ENCODE assay signal across 7 cellular contexts in the genomic region with DNA sequence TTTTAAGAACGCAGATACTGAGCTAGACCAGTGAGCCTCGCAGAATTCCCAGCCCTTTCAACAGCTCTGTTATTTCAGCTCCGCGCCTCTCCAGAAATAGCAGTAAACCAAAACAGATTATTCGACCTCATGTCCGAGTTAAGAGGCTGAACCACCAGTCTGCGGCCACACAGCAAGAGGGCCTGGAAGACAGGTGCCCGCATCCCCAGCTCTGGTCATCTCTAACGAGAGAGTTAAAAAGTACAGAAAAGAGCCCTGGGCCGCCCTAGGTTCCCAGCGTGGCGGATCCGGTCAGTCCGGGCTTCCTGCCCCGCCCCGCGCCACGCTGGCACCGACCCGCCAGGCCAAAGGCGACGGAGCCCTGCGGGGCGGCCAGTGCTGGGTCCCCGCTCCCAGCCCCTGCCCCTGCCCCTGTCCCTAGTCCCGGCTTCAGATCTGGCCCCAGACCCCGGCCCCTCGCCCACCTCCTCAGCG. TPM values are rescaled to one million over a fixed set of nuclear protein-coding genes. Genes with fewer than 3 reads are reported as not detected.
DNase-seq lines count a peak whose midpoint lies in the region; ATAC-seq, FAIRE-seq and TF ChIP-seq lines count a peak whose summit lies in the region.

No MANE protein-coding gene starts in this region.

- intact Hi-C loops in pancreas (cut with DNase I): no loop called here

- FAIRE-seq in pancreas (lab: Jason Lieb, UNC): no peak

- no peak overlapping the region for H2AFZ ChIP-seq in Loucy (ENCODE audit: low read length)

- H3K4me3 ChIP-seq in HAP-1: peak overlapping the region; percentile 71
- peak overlapping the region; percentile 99 for H3K4me3 ChIP-seq in Loucy (ENCODE audit: low read length, poor library complexity, severe bottlenecking)
- H3K4me3 ChIP-seq in cardiac muscle cell: peak overlapping the region; percentile 81
- peak overlapping the region; percentile 80 to 94 (median 88) for H3K4me3 ChIP-seq in pancreas

- H3K4me1 ChIP-seq in HAP-1: peaks cover 24% of the 10 kb centered on the region
- peaks cover 50% of the 10 kb centered on the region for H3K4me1 ChIP-seq in Loucy (ENCODE audit: insufficient read depth, low read length, poor library complexity, severe bottlenecking)
- H3K4me1 ChIP-seq in cardiac muscle cell (ENCODE audit: low read depth): no peaks in the 10 kb centered on the region
- H3K4me1 ChIP-seq in pancreas: peaks cover 0 to 23% (median 4%) of the 10 kb centered on the region in 3 donors

- peaks cover 48% of the 10 kb centered on the region for H4K20me1 ChIP-seq in Loucy (ENCODE audit: insufficient read depth, low read length, poor library complexity, severe bottlenecking)

- TF ChIP-seq POLR2A in GM10847 (IDR thresholded peaks at IDR 0.05; ENCODE audit: extremely low read depth, insufficient read length): peak; percentile 17

- H3K9me3 ChIP-seq in HAP-1: no peaks in the 10 kb centered on the region
- H3K9me3 ChIP-seq in Loucy (ENCODE audit: insufficient read depth, low read depth, low read length): no peaks in the 10 kb centered on the region
- no peaks in the 10 kb centered on the region for H3K9me3 ChIP-seq in cardiac muscle cell (ENCODE audit: low read depth)
- no peaks in the 10 kb centered on the region for H3K9me3 ChIP-seq in pancreas

- peaks cover 13% of the 10 kb centered on the region; the same call in 1 of the 2 replicates for H3F3A ChIP-seq in Loucy (ENCODE audit: low read depth)

- peak overlapping the region; percentile 99 for H3K9ac ChIP-seq in Loucy (ENCODE audit: low read depth, low read length, poor library complexity, severe bottlenecking)

- TF ChIP-seq CTCF in Loucy (conservative IDR thresholded peaks at IDR 0.05; ENCODE audit: low read length) (no peak), cardiac muscle cell (IDR thresholded peaks at IDR 0.05; ENCODE audit: low read depth, low read length) (no peak), pancreas (IDR thresholded peaks at IDR 0.05) (no peak)

- ATAC-seq in pancreas: peak; percentile 26 to 62 (median 50)

- H3K36me3 ChIP-seq in HAP-1 (replicated peaks): peaks cover 49% of the 10 kb centered on the region
- H3K36me3 ChIP-seq in Loucy (ENCODE audit: insufficient read depth, low read length): peaks cover 38% of the 10 kb centered on the region
- H3K36me3 ChIP-seq in cardiac muscle cell: peaks cover 31% of the 10 kb centered on the region
- peaks cover 0 to 44% (median 35%) of the 10 kb centered on the region in 3 donors for H3K36me3 ChIP-seq in pancreas

- H3K27ac ChIP-seq in adipose tissue (ENCODE audit: low read depth, low read length) (peak overlapping the region; percentile 100), cardiac muscle cell (peak overlapping the region; percentile 99), pancreas (peak overlapping the region; percentile 97 to 100 (median 100))

- H3K27me3 ChIP-seq in HAP-1 (ENCODE audit: low read depth) (no peaks in the 10 kb centered on the region), Loucy (ENCODE audit: insufficient read depth, low read length, poor library complexity, severe bottlenecking) (peaks cover 15% of the 10 kb centered on the region), cardiac muscle cell (no peaks in the 10 kb centered on the region), pancreas (no peaks in the 10 kb centered on the region)

- no peaks in the 10 kb centered on the region for H3K9me2 ChIP-seq in Loucy (replicated peaks; ENCODE audit: low read depth, low read length)

- H3K79me2 ChIP-seq in Loucy (ENCODE audit: insufficient read depth, low read length): peaks cover 97% of the 10 kb centered on the region

- in situ Hi-C loops in HAP-1 (cut with MboI; ENCODE audit: low sequenced_read_pairs): no loop called here

- peak in 1 of 2 experiments; percentile 53 for DNase-seq in HAP-1 (ENCODE audit: low spot score in 2 of 2)
- DNase-seq in cardiac muscle cell (ENCODE audit: low read depth in 1 of 2, low spot score in 1 of 2): peak; percentile 73
- DNase-seq in pancreas: peak; percentile 51 to 90 (median 76)
- DNase-seq in SKM-1 (lab: John Stamatoyannopoulos, UW; ENCODE audit: unreplicated experiment): no peak

- 0 to 1% (median 1%) methylated on average over 24 to 29 of the region's 29 CpGs for WGBS in adipose tissue, 3 donors
- WGBS in pancreas, 2 donors: 0 to 1% methylated on average over 18 to 29 of the region's 29 CpGs

- H3K4me2 ChIP-seq in Loucy (ENCODE audit: low read depth, low read length, poor library complexity, severe bottlenecking): peak overlapping the region; percentile 90

RNA-seq across cellular contexts. Expression of gene XBP1, which starts 0.5 kb away (rescaled TPM):
- polyA plus RNA-seq in adipose tissue: 100 to 1,000 TPM in 2 of 3 donors, 10 to 100 TPM in 1; 79.1 to 733 (median 151) TPM
- 96.8 and 174 TPM in 2 replicates for total RNA-seq in cardiac muscle cell
- 115 and 179 TPM in 2 replicates for polyA plus RNA-seq in cardiac muscle cell
- total RNA-seq in pancreas: 100 to 1,000 TPM; 505 to 974 (median 718) TPM
- 100 to 1,000 TPM; 178 to 250 TPM for polyA plus RNA-seq in pancreas

RNA-seq across cellular contexts. Expression of gene CCDC117, which starts 27.4 kb away (rescaled TPM):
- polyA plus RNA-seq in adipose tissue (10 to 100 TPM in 1 of 3 donors, 1 to 10 TPM in 2; 5.1 to 13.3 (median 6.7) TPM), cardiac muscle cell (29.1 and 35.8 TPM in 2 replicates), pancreas (1 to 10 TPM; 5.1 to 5.3 TPM)
- total RNA-seq in cardiac muscle cell (29.0 and 37.9 TPM in 2 replicates), pancreas (10 to 100 TPM in 3 of 6 donors, 1 to 10 TPM in 3; 7.8 to 15.7 (median 10.0) TPM)

RNA-seq across cellular contexts. Expression of gene HSCB, which starts 58.0 kb away (rescaled TPM):
- polyA plus RNA-seq in adipose tissue: 10 to 100 TPM; 16.1 to 23.2 (median 16.4) TPM
- 21.5 and 22.9 TPM in 2 replicates for total RNA-seq in cardiac muscle cell
- polyA plus RNA-seq in cardiac muscle cell: 14.6 and 27.0 TPM in 2 replicates
- 1 to 10 TPM; 7.0 to 9.3 (median 7.8) TPM for total RNA-seq in pancreas
- 10 to 100 TPM; 14.1 to 17.7 TPM for polyA plus RNA-seq in pancreas

RNA-seq across cellular contexts. Expression of gene CHEK2, which starts 58.3 kb away (rescaled TPM):
- polyA plus RNA-seq in adipose tissue (10 to 100 TPM in 1 of 3 donors, 1 to 10 TPM in 2; 1.6 to 21.3 (median 2.7) TPM), cardiac muscle cell (15.0 and 28.4 TPM in 2 replicates), pancreas (1 to 10 TPM; 3.2 to 4.0 TPM)
- total RNA-seq in cardiac muscle cell (8.1 and 30.3 TPM in 2 replicates), pancreas (1 to 10 TPM in 5 of 6 donors, under 1 TPM in 1; 0.83 to 4.6 (median 2.3) TPM)
